10 cellular contexts compared by ENCODE assay signal in genomic region chr7:55132890-55133551, GRCh38.
A peak's percentile ranks its signal among the peaks of the same experiment; 100 is the strongest.
DNase-seq lines count a peak whose midpoint lies in the region; ATAC-seq and TF ChIP-seq lines count a peak whose summit lies in the region.
"Had no signal": no experiment of that assay in that cellular context is flagged by ENCODE, and none has a peak within 500 bp of the region (broad histone marks: within the 10 kb centered on the region; RNA-seq: fewer than 3 reads in every experiment).

No MANE protein-coding gene starts in this region.

- H3K4me3 Mint-ChIP-seq in immature natural killer cell = no peak overlapping the region
- H3K4me3 Mint-ChIP-seq: memory B cell had no signal

- peak overlapping the region; percentile 91 for H3K9ac ChIP-seq in mammary epithelial cell (ENCODE audit: insufficient read depth, low read length)
- H3K9ac ChIP-seq: KMS-11 had no signal

- no peaks in the 10 kb centered on the region for H3K27me3 ChIP-seq in mammary epithelial cell (ENCODE audit: insufficient read depth, low read length)

- peaks cover 0 to 5% (median 0%) of the 10 kb centered on the region in 3 donors for H3K27me3 Mint-ChIP-seq in immature natural killer cell (ENCODE audit: low read depth in 3 of 3)

- CTCF ChIA-PET in mammary epithelial cell (lab: Charles Lee; ENCODE audit: low non-redundant PET) = interaction anchor here (0.6 kb wide), 2 partner anchors 36 to 122 kb away, joined by 3 to 4 read pairs; no protein-coding TSS in a partner anchor

- dilution Hi-C loops in mammary epithelial cell (cut with HindIII; ENCODE audit: low sequenced_read_pairs) = no loop called here

- intact Hi-C loops in mammary epithelial cell (cut with micrococcal nuclease) = loop anchor here (1.0 to 5.0 kb wide), 7 partner anchors 24 to 302 kb away; no protein-coding TSS in a partner anchor

- H3K9me3 ChIP-seq in mammary epithelial cell (replicated peaks; ENCODE audit: insufficient read depth, low read length) = no peaks in the 10 kb centered on the region

- H3K27ac Mint-ChIP-seq in immature natural killer cell = no peak overlapping the region
- H3K27ac Mint-ChIP-seq: memory B cell had no signal

- H2AFZ ChIP-seq in mammary epithelial cell (ENCODE audit: low read depth, low read length) = no peak overlapping the region

- H3K36me3 Mint-ChIP-seq in immature natural killer cell = no peaks in the 10 kb centered on the region
- H3K36me3 Mint-ChIP-seq: memory B cell had no signal

- TSS peak; percentile 19 for BruUV-seq in mammary epithelial cell (replicated peaks; lab: Mats Ljungman, UMichigan)

- peak overlapping the region; percentile 86 for H3K4me2 ChIP-seq in mammary epithelial cell (ENCODE audit: insufficient read depth, low read depth, low read length)
- H3K4me2 ChIP-seq: KMS-11 had no signal

- H3K4me1 Mint-ChIP-seq in immature natural killer cell = no peaks in the 10 kb centered on the region
- H3K4me1 Mint-ChIP-seq: memory B cell had no signal

- DNase-seq in GM04504 (ENCODE audit: low read depth) = peak; percentile 96
- DNase-seq in HS-27A (ENCODE audit: low read depth) = peak; percentile 87
- DNase-seq in mammary epithelial cell = peak; percentile 100
- DNase-seq in non-pigmented ciliary epithelial cell (ENCODE audit: low read depth) = peak; percentile 98
- no peak for DNase-seq in immature natural killer cell
- no peak for DNase-seq in activated CD4-positive, CD25-positive, alpha-beta regulatory T cell treated with anti-CD3 and anti-CD28 coated beads, Interleukin-2, amount 50 U/mL, for 72 hours

- peaks cover 5% of the 10 kb centered on the region for H3K36me3 ChIP-seq in mammary epithelial cell (ENCODE audit: insufficient read depth, low read length)

- H3K9me3 Mint-ChIP-seq in immature natural killer cell = peaks cover 0 to 2% (median 0%) of the 10 kb centered on the region in 6 donors

- peak overlapping the region; percentile 97 for H3K27ac ChIP-seq in mammary epithelial cell (ENCODE audit: insufficient read depth, low read depth, low read length)
- H3K27ac ChIP-seq: KMS-11 had no signal

- 8% methylated on average over 10 of the region's 10 CpGs for WGBS in mammary epithelial cell (ENCODE audit: low coverage, missing lambda C conversion rate)

- H3K4me3 ChIP-seq in mammary epithelial cell (replicated peaks in 1 of 3; ENCODE audit: insufficient read depth in 1 of 3, low read depth in 2 of 3, low read length in 3 of 3) = peak overlapping the region in 1 of 3 experiments; percentile 27

- in situ Hi-C loops in mammary epithelial cell (cut with MboI; ENCODE audit: low sequenced_read_pairs in 2 of 2) = no loop called here

- no peaks in the 10 kb centered on the region for H4K20me1 ChIP-seq in mammary epithelial cell (ENCODE audit: insufficient read depth, low read length)

- TF ChIP-seq CTCF in mammary epithelial cell (conservative IDR thresholded peaks at IDR 0.05 in 1 of 2, IDR thresholded peaks at IDR 0.05 in 1 of 2; ENCODE audit: extremely low read depth in 1 of 2, insufficient read depth in 1 of 2, low read depth in 1 of 2, low read length in 2 of 2) = peak in 1 of 2 donors; percentile 14

- no peak for ATAC-seq in GM21423 (IDR thresholded peaks at IDR 0.05; ENCODE audit: unreplicated experiment)
- ATAC-seq in HG03571 (IDR thresholded peaks at IDR 0.05; ENCODE audit: unreplicated experiment) = no peak

- H3K79me2 ChIP-seq in mammary epithelial cell (ENCODE audit: insufficient read depth, low read length) = peaks cover 83% of the 10 kb centered on the region

- H3K4me1 ChIP-seq in mammary epithelial cell (ENCODE audit: insufficient read depth, low read length) = peaks cover 79% of the 10 kb centered on the region

Comparison
In these comparisons a context has a peak if more than half of its experiments do, and no peak if none do; other contexts are left out.
1. DNase-seq: peak in GM04504 (single experiment), HS-27A (single experiment), mammary epithelial cell (single experiment) and non-pigmented ciliary epithelial cell (single experiment); none in immature natural killer cell (0 of 3) and activated CD4-positive, CD25-positive, alpha-beta regulatory T cell treated with anti-CD3 and anti-CD28 coated beads, Interleukin-2, amount 50 U/mL, for 72 hours (single experiment).